ENCODE assay signal across 2 cellular contexts in genomic region chr16:2089676-2090480, GRCh38.
TF ChIP-seq lines count a peak whose summit lies in the region.

No MANE protein-coding gene starts in this region.

TF ChIP-seq in GM23338, 12 proteins besides CTCF, POLR2A, EP300 and RAD21:
- no peak for TF ChIP-seq ZNF331 (CRISPR knock-in tag; IDR thresholded peaks at IDR 0.05; ENCODE audit: low read depth)
- TF ChIP-seq, protein P1, sequence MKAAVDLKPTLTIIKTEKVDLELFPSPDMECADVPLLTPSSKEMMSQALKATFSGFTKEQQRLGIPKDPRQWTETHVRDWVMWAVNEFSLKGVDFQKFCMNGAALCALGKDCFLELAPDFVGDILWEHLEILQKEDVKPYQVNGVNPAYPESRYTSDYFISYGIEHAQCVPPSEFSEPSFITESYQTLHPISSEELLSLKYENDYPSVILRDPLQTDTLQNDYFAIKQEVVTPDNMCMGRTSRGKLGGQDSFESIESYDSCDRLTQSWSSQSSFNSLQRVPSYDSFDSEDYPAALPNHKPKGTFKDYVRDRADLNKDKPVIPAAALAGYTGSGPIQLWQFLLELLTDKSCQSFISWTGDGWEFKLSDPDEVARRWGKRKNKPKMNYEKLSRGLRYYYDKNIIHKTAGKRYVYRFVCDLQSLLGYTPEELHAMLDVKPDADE (IDR thresholded peaks at IDR 0.05): no peak
- TF ChIP-seq ZNF114 (CRISPR knock-in tag; IDR thresholded peaks at IDR 0.05): no peak
- TF ChIP-seq CREB1 (CRISPR knock-in tag; IDR thresholded peaks at IDR 0.05; ENCODE audit: low read depth): no peak
- no peak for TF ChIP-seq EZH2 (IDR thresholded peaks at IDR 0.05; ENCODE audit: low read depth, unreplicated experiment)
- no peak for TF ChIP-seq JUNB (IDR thresholded peaks at IDR 0.05; ENCODE audit: unreplicated experiment)
- TF ChIP-seq STAT1 (IDR thresholded peaks at IDR 0.05; ENCODE audit: unreplicated experiment): no peak
- TF ChIP-seq, protein P2, sequence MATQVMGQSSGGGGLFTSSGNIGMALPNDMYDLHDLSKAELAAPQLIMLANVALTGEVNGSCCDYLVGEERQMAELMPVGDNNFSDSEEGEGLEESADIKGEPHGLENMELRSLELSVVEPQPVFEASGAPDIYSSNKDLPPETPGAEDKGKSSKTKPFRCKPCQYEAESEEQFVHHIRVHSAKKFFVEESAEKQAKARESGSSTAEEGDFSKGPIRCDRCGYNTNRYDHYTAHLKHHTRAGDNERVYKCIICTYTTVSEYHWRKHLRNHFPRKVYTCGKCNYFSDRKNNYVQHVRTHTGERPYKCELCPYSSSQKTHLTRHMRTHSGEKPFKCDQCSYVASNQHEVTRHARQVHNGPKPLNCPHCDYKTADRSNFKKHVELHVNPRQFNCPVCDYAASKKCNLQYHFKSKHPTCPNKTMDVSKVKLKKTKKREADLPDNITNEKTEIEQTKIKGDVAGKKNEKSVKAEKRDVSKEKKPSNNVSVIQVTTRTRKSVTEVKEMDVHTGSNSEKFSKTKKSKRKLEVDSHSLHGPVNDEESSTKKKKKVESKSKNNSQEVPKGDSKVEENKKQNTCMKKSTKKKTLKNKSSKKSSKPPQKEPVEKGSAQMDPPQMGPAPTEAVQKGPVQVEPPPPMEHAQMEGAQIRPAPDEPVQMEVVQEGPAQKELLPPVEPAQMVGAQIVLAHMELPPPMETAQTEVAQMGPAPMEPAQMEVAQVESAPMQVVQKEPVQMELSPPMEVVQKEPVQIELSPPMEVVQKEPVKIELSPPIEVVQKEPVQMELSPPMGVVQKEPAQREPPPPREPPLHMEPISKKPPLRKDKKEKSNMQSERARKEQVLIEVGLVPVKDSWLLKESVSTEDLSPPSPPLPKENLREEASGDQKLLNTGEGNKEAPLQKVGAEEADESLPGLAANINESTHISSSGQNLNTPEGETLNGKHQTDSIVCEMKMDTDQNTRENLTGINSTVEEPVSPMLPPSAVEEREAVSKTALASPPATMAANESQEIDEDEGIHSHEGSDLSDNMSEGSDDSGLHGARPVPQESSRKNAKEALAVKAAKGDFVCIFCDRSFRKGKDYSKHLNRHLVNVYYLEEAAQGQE (IDR thresholded peaks at IDR 0.05; ENCODE audit: unreplicated experiment): no peak
- no peak for TF ChIP-seq POLR2AphosphoS5 (IDR thresholded peaks at IDR 0.05; ENCODE audit: low read depth)
- no peak for TF ChIP-seq NANOG (IDR thresholded peaks at IDR 0.05; ENCODE audit: borderline replicate concordance)
- TF ChIP-seq, protein P3, sequence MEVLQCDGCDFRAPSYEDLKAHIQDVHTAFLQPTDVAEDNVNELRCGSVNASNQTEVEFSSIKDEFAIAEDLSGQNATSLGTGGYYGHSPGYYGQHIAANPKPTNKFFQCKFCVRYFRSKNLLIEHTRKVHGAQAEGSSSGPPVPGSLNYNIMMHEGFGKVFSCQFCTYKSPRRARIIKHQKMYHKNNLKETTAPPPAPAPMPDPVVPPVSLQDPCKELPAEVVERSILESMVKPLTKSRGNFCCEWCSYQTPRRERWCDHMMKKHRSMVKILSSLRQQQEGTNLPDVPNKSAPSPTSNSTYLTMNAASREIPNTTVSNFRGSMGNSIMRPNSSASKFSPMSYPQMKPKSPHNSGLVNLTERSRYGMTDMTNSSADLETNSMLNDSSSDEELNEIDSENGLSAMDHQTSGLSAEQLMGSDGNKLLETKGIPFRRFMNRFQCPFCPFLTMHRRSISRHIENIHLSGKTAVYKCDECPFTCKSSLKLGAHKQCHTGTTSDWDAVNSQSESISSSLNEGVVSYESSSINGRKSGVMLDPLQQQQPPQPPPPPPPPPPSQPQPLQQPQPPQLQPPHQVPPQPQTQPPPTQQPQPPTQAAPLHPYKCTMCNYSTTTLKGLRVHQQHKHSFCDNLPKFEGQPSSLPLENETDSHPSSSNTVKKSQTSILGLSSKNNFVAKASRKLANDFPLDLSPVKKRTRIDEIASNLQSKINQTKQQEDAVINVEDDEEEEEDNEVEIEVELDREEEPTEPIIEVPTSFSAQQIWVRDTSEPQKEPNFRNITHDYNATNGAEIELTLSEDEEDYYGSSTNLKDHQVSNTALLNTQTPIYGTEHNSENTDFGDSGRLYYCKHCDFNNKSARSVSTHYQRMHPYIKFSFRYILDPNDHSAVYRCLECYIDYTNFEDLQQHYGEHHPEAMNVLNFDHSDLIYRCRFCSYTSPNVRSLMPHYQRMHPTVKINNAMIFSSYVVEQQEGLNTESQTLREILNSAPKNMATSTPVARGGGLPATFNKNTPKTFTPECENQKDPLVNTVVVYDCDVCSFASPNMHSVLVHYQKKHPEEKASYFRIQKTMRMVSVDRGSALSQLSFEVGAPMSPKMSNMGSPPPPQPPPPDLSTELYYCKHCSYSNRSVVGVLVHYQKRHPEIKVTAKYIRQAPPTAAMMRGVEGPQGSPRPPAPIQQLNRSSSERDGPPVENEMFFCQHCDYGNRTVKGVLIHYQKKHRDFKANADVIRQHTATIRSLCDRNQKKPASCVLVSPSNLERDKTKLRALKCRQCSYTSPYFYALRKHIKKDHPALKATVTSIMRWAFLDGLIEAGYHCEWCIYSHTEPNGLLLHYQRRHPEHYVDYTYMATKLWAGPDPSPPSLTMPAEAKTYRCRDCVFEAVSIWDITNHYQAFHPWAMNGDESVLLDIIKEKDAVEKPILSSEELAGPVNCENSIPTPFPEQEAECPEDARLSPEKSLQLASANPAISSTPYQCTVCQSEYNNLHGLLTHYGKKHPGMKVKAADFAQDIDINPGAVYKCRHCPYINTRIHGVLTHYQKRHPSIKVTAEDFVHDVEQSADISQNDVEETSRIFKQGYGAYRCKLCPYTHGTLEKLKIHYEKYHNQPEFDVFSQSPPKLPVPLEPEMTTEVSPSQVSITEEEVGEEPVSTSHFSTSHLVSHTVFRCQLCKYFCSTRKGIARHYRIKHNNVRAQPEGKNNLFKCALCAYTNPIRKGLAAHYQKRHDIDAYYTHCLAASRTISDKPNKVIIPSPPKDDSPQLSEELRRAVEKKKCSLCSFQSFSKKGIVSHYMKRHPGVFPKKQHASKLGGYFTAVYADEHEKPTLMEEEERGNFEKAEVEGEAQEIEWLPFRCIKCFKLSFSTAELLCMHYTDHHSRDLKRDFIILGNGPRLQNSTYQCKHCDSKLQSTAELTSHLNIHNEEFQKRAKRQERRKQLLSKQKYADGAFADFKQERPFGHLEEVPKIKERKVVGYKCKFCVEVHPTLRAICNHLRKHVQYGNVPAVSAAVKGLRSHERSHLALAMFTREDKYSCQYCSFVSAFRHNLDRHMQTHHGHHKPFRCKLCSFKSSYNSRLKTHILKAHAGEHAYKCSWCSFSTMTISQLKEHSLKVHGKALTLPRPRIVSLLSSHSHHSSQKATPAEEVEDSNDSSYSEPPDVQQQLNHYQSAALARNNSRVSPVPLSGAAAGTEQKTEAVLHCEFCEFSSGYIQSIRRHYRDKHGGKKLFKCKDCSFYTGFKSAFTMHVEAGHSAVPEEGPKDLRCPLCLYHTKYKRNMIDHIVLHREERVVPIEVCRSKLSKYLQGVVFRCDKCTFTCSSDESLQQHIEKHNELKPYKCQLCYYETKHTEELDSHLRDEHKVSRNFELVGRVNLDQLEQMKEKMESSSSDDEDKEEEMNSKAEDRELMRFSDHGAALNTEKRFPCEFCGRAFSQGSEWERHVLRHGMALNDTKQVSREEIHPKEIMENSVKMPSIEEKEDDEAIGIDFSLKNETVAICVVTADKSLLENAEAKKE (CRISPR knock-in tag; IDR thresholded peaks at IDR 0.05): no peak
- no peak for TF ChIP-seq EZH2phosphoT487 (IDR thresholded peaks at IDR 0.05; ENCODE audit: unreplicated experiment)
TF ChIP-seq in GM23338: peak in this region for 0.

TF ChIP-seq in GM12878, 131 proteins besides CTCF, POLR2A, EP300 and RAD21:
- TF ChIP-seq CREM (IDR thresholded peaks at IDR 0.05; ENCODE audit: low read depth) (no peak), PML (IDR thresholded peaks at IDR 0.05; ENCODE audit: low read length) (no peak), RBBP5 (conservative IDR thresholded peaks at IDR 0.05) (no peak), SRF (IDR thresholded peaks at IDR 0.05; ENCODE audit: low read depth in 2 of 2, low read length in 2 of 2) (no peak), MLLT1 (IDR thresholded peaks at IDR 0.05) (no peak), HCFC1 (IDR thresholded peaks at IDR 0.05; ENCODE audit: low read length) (no peak)
TF ChIP-seq in GM12878: peak in this region for 0.
